ENCODE assay signal across 8 cellular contexts in genomic region chr17:65294184-65294719, GRCh38.
DNase-seq lines count a peak whose midpoint lies in the region; ATAC-seq and TF ChIP-seq lines count a peak whose summit lies in the region.

No MANE protein-coding gene starts in this region.

- peak; percentile 61 for ATAC-seq in HG03045 (IDR thresholded peaks at IDR 0.05; ENCODE audit: unreplicated experiment)
- ATAC-seq in lower lobe of right lung = peak; percentile 90 to 93
- ATAC-seq in GM19452 (IDR thresholded peaks at IDR 0.05; ENCODE audit: unreplicated experiment) = no peak

- no peaks in the 10 kb centered on the region for H3K36me3 ChIP-seq in lower lobe of right lung

- POLR2A ChIA-PET in activated CD4-positive, alpha-beta T cell treated with anti-CD3 and anti-CD28 coated beads, Interleukin-2, amount 10 ng/mL, durations not matched to agents 7 days and 5 days (lab: Charles Lee) = no interaction called here

- peak overlapping the region; percentile 51 for H3K27ac Mint-ChIP-seq in activated CD4-positive, alpha-beta T cell treated with anti-CD3 and anti-CD28 coated beads, Interleukin-2, amount 10 ng/mL, durations not matched to agents 7 days and 5 days

- H3K4me3 ChIP-seq in lower lobe of right lung = no peak overlapping the region

- H3K4me1 ChIP-seq in lower lobe of right lung = no peaks in the 10 kb centered on the region

- H3K36me3 Mint-ChIP-seq in activated CD4-positive, alpha-beta T cell treated with anti-CD3 and anti-CD28 coated beads, Interleukin-2, amount 10 ng/mL, durations not matched to agents 7 days and 5 days (ENCODE audit: low read depth) = no peaks in the 10 kb centered on the region

- peaks cover 4% of the 10 kb centered on the region for H3K4me1 Mint-ChIP-seq in activated CD4-positive, alpha-beta T cell treated with anti-CD3 and anti-CD28 coated beads, Interleukin-2, amount 10 ng/mL, durations not matched to agents 7 days and 5 days

- no peak overlapping the region for H3K4me3 Mint-ChIP-seq in activated CD4-positive, alpha-beta T cell treated with anti-CD3 and anti-CD28 coated beads, Interleukin-2, amount 10 ng/mL, durations not matched to agents 7 days and 5 days

- no peaks in the 10 kb centered on the region for H3K9me3 ChIP-seq in lower lobe of right lung

- CTCF ChIA-PET in activated CD4-positive, alpha-beta T cell treated with anti-CD3 and anti-CD28 coated beads, Interleukin-2, amount 10 ng/mL, durations not matched to agents 7 days and 5 days (lab: Charles Lee) = interaction anchor here (0.6 to 2.2 kb wide), 11 partner anchors 8 to 909 kb away, joined by 3 to 10 read pairs (median 3); no protein-coding TSS in a partner anchor

- DNase-seq in G401 (ENCODE audit: low spot score) = peak; percentile 49
- DNase-seq in NCI-H446 (lab: John Stamatoyannopoulos, UW) = peak; percentile 4 to 55
- DNase-seq in activated CD4-positive, alpha-beta T cell treated with anti-CD3 and anti-CD28 coated beads, Interleukin-2, amount 10 ng/mL, durations not matched to agents 7 days and 5 days = peak; percentile 63
- DNase-seq in dermis blood vessel endothelial cell = peak; percentile 84
- DNase-seq in lower lobe of right lung = peak; percentile 57
- DNase-seq in stimulated activated CD4-positive, alpha-beta T cell treated with anti-CD3 and anti-CD28 coated beads, TNF-alpha, amount 100 ng/mL, for 4 hours (ENCODE audit: low read depth in 3 of 3) = peak; percentile 19 to 42 (median 31)

- peak; percentile 85 for TF ChIP-seq CTCF in lower lobe of right lung (IDR thresholded peaks at IDR 0.05)

- no peaks in the 10 kb centered on the region for H3K9me3 Mint-ChIP-seq in activated CD4-positive, alpha-beta T cell treated with anti-CD3 and anti-CD28 coated beads, Interleukin-2, amount 10 ng/mL, durations not matched to agents 7 days and 5 days

- H3K27me3 Mint-ChIP-seq in activated CD4-positive, alpha-beta T cell treated with anti-CD3 and anti-CD28 coated beads, Interleukin-2, amount 10 ng/mL, durations not matched to agents 7 days and 5 days = peaks cover 5% of the 10 kb centered on the region

- no peaks in the 10 kb centered on the region for H3K27me3 ChIP-seq in lower lobe of right lung (ENCODE audit: low read depth)

- no peak overlapping the region for H3K27ac ChIP-seq in lower lobe of right lung

- in situ Hi-C loops in G401 (cut with HindIII; ENCODE audit: low sequenced_read_pairs) = no loop called here

- intact Hi-C loops in lower lobe of right lung (cut with DNase I) = loop anchor here (10.0 kb wide), 1 partner anchor 261 kb away; no protein-coding TSS in a partner anchor

Comparison
In these comparisons a context has a peak if more than half of its experiments do, and no peak if none do; other contexts are left out.
1. DNase-seq: peak in every context shown above with its lines; median percentile 84 in dermis blood vessel endothelial cell; 63 in activated CD4-positive, alpha-beta T cell treated with anti-CD3 and anti-CD28 coated beads, Interleukin-2, amount 10 ng/mL, durations not matched to agents 7 days and 5 days; 57 in lower lobe of right lung; 49 in G401; 31 in stimulated activated CD4-positive, alpha-beta T cell treated with anti-CD3 and anti-CD28 coated beads, TNF-alpha, amount 100 ng/mL, for 4 hours; 30 in NCI-H446.